Comparison of ENCODE assay signal across 17 cellular contexts in the genomic region with DNA sequence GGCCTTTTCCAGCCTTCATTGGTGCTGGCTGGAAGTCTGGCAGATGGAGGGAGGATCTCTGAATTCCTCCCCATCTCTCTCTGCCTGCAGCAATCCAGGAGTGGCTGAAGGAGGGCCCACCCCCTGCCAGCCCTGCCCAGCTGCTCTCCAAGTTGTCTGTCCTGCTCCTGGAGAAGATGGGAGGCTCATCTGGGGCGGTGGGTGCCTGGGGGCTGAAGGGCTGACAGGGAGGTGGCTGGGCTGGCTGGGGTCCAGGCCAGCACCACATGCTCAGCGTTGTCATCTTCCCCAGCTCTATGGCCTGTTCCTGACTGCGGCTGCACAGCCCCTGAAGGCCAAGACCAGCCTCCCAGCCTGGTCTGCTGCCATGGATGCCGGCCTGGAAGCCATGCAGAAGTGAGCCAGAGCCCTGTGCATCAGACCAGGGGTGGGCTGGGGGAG. TPM values are rescaled to one million over a fixed set of nuclear protein-coding genes. Genes with fewer than 3 reads are reported as not detected.
DNase-seq lines count a peak whose midpoint lies in the region; ATAC-seq, FAIRE-seq and TF ChIP-seq lines count a peak whose summit lies in the region.
"Had no signal": no experiment of that assay in that cellular context is flagged by ENCODE, and none has a peak within 500 bp of the region (broad histone marks: within the 10 kb centered on the region; RNA-seq: fewer than 3 reads in every experiment).

No MANE protein-coding gene starts in this region.

- intact Hi-C loops in HepG2 (cut with micrococcal nuclease; ENCODE audit: unreplicated experiment) = no loop called here
- intact Hi-C loops in right lobe of liver (cut with DNase I) = no loop called here

- H3K4me3 ChIP-seq in HepG2 (replicated peaks in 1 of 3; ENCODE audit: insufficient read depth in 1 of 3, low read depth in 2 of 3, low read length in 3 of 3) = no peak overlapping the region
- no peak overlapping the region for H3K4me3 ChIP-seq in right lobe of liver
- H3K4me3 ChIP-seq in mesendoderm (ENCODE audit: low read length) = no peak overlapping the region
- H3K4me3 ChIP-seq: left ventricle myocardium inferior had no signal

- CTCF ChIA-PET in HepG2 (lab: Yijun Ruan, JAX; ENCODE audit: low intra/inter-chr PET ratio, low total read pairs) = no interaction called here

- peaks cover 20% of the 10 kb centered on the region for H3K36me3 Mint-ChIP-seq in activated T-helper 17 cell treated with anti-CD3 and anti-CD28 coated beads, Interleukin-2, amount 50 U/mL, for 72 hours (ENCODE audit: low read depth)

- H3K9me3 ChIP-seq in HepG2 (ENCODE audit: low read length) (no peaks in the 10 kb centered on the region), right lobe of liver (no peaks in the 10 kb centered on the region)
- H3K9me3 ChIP-seq: left ventricle myocardium inferior had no signal

- H3K56ac ChIP-seq in mesendoderm (ENCODE audit: low read length) = no peak overlapping the region

- TF ChIP-seq CTCF in HepG2 (CRISPR knock-in tag; IDR thresholded peaks at IDR 0.05) (no peak), right lobe of liver (IDR thresholded peaks at IDR 0.05) (no peak)

- H3K4ac ChIP-seq in mesendoderm (ENCODE audit: low read depth, low read length) = no peak overlapping the region

- no peaks in the 10 kb centered on the region for H3K9me3 Mint-ChIP-seq in activated T-helper 17 cell treated with anti-CD3 and anti-CD28 coated beads, Interleukin-2, amount 50 U/mL, for 72 hours
- H3K9me3 Mint-ChIP-seq: activated T-cell treated with anti-CD3 and anti-CD28 coated beads, Interleukin-2, amount 50 U/mL, for 4 hours; nephron; T-helper 1 cell treated with Interleukin-12 subunit alpha and Interleukin-12 subunit beta and Interleukin-4 antibody, amounts not matched to agents 30 μg/mL and 1 μg/mL, for 36 hours had no signal

- no peak for FAIRE-seq in HepG2 (lab: Jason Lieb, UNC)
- FAIRE-seq: RCC 7860, small intestine had no signal

- ATAC-seq in HepG2 (no peak), right lobe of liver (no peak), GM21360 (IDR thresholded peaks at IDR 0.05; ENCODE audit: unreplicated experiment) (no peak), GM21529 (IDR thresholded peaks at IDR 0.05; ENCODE audit: unreplicated experiment) (no peak), GM18498 (IDR thresholded peaks at IDR 0.05; ENCODE audit: unreplicated experiment) (no peak)
- ATAC-seq in activated T-helper 17 cell treated with anti-CD3 and anti-CD28 coated beads, Interleukin-2, amount 50 U/mL, for 72 hours (replicated peaks) = no peak
- ATAC-seq: activated T-cell treated with anti-CD3 and anti-CD28 coated beads, Interleukin-2, amount 50 U/mL, for 4 hours had no signal

- H3K27ac ChIP-seq in HepG2 (ENCODE audit: extremely low read length, insufficient read depth, low read length) (no peak overlapping the region), right lobe of liver (no peak overlapping the region), mesendoderm (ENCODE audit: low read depth, low read length) (no peak overlapping the region)
- H3K27ac ChIP-seq: left ventricle myocardium inferior had no signal

- H3K9ac ChIP-seq in HepG2 (ENCODE audit: insufficient read depth, low read depth, low read length) (no peak overlapping the region), mesendoderm (ENCODE audit: low read length) (no peak overlapping the region)

- H3K27me3 Mint-ChIP-seq in activated T-helper 17 cell treated with anti-CD3 and anti-CD28 coated beads, Interleukin-2, amount 50 U/mL, for 72 hours = no peaks in the 10 kb centered on the region

- H2AK5ac ChIP-seq in mesendoderm (ENCODE audit: low read length) = no peak overlapping the region

- H3K4me1 ChIP-seq in HepG2 (ENCODE audit: insufficient read depth, low read length) (no peaks in the 10 kb centered on the region), right lobe of liver (peaks cover 0 to 8% (median 0%) of the 10 kb centered on the region in 4 donors), mesendoderm (ENCODE audit: control insufficient read depth, low read depth, low read length) (no peaks in the 10 kb centered on the region)
- H3K4me1 ChIP-seq: left ventricle myocardium inferior had no signal

- H3K79me2 ChIP-seq in HepG2 (ENCODE audit: insufficient read depth, low read length) (no peaks in the 10 kb centered on the region), mesendoderm (ENCODE audit: control insufficient read depth, insufficient read depth, low read length) (no peaks in the 10 kb centered on the region)

- no peak; a peak in 1 of 4 replicates for TF ChIP-seq POLR2A in HepG2 (IDR thresholded peaks at IDR 0.05; ENCODE audit: insufficient read depth in 1 of 2, low read depth in 2 of 2, low read length in 2 of 2)
- TF ChIP-seq POLR2A in right lobe of liver (IDR thresholded peaks at IDR 0.05) = no peak

- TF ChIP-seq EP300 in HepG2 (IDR thresholded peaks at IDR 0.05; ENCODE audit: low read depth in 2 of 2, low read length in 2 of 2) (no peak), HepG2 (CRISPR knock-in tag; IDR thresholded peaks at IDR 0.05; ENCODE audit: borderline replicate concordance) (no peak)

- no peak overlapping the region for H4K8ac ChIP-seq in mesendoderm (ENCODE audit: low read depth, low read length)

- no peak overlapping the region for H2AFZ ChIP-seq in HepG2 (ENCODE audit: low read length)

- H3K79me1 ChIP-seq in mesendoderm (ENCODE audit: low read length) = no peaks in the 10 kb centered on the region

- no peak overlapping the region for H2BK15ac ChIP-seq in mesendoderm (replicated peaks; ENCODE audit: low read depth)

- H3K23ac ChIP-seq in mesendoderm (ENCODE audit: low read length) = no peak overlapping the region

- peaks cover 7% of the 10 kb centered on the region; the same call in 1 of the 2 replicates for H4K20me1 ChIP-seq in HepG2 (ENCODE audit: insufficient read depth, low read length)

- H3K27me3 ChIP-seq in HepG2 (ENCODE audit: control insufficient read depth in 1 of 2, insufficient read depth in 2 of 2, low read length in 2 of 2) (no peaks in the 10 kb centered on the region), right lobe of liver (no peaks in the 10 kb centered on the region), mesendoderm (ENCODE audit: insufficient read depth, low read length, poor library complexity) (no peaks in the 10 kb centered on the region)

- TF ChIP-seq RAD21 in HepG2 (CRISPR knock-in tag; IDR thresholded peaks at IDR 0.05) = no peak

- H3K4me3 Mint-ChIP-seq in activated T-helper 17 cell treated with anti-CD3 and anti-CD28 coated beads, Interleukin-2, amount 50 U/mL, for 72 hours = no peak overlapping the region
- H3K4me3 Mint-ChIP-seq: activated T-cell treated with anti-CD3 and anti-CD28 coated beads, Interleukin-2, amount 50 U/mL, for 4 hours; nephron; T-helper 1 cell treated with Interleukin-12 subunit alpha and Interleukin-12 subunit beta and Interleukin-4 antibody, amounts not matched to agents 30 μg/mL and 1 μg/mL, for 36 hours had no signal

- peak overlapping the region; percentile 44 for H3K27ac Mint-ChIP-seq in activated T-helper 17 cell treated with anti-CD3 and anti-CD28 coated beads, Interleukin-2, amount 50 U/mL, for 72 hours
- H3K27ac Mint-ChIP-seq: T-helper 1 cell treated with Interleukin-12 subunit alpha and Interleukin-12 subunit beta and Interleukin-4 antibody, amounts not matched to agents 30 μg/mL and 1 μg/mL, for 36 hours had no signal

- no peak overlapping the region for H2BK120ac ChIP-seq in mesendoderm (ENCODE audit: low read depth, low read length)

- no peak overlapping the region for H3K4me2 ChIP-seq in HepG2 (ENCODE audit: low read depth, low read length)
- H3K4me2 ChIP-seq in mesendoderm (ENCODE audit: low read length) = no peak overlapping the region

- no peak overlapping the region for H3K18ac ChIP-seq in mesendoderm (ENCODE audit: low read length)

- no TSS peak for BruUV-seq in HepG2 (replicated peaks; lab: Mats Ljungman, UMichigan)

- DNase-seq in HepG2 (ENCODE audit: low spot score) (no peak), right lobe of liver (no peak), mesendoderm (peak; percentile 19), NCI-H1417 treated with DMSO at 0.1 percent for 48 hours (lab: John Stamatoyannopoulos, UW) (no peak)
- DNase-seq: ACHN; activated CD4-positive, alpha-beta T cell treated with anti-CD3 and anti-CD28 coated beads for 48 hours; activated T-cell treated with anti-CD3 and anti-CD28 coated beads, Interleukin-2, amount 50 U/mL, for 4 hours; hypothalamus; left ventricle myocardium inferior; small intestine had no signal

- WGBS in HepG2 (ENCODE audit: low lambda C conversion rate) = no CpG with 5 or more reads among the region's 4 CpGs
- no CpG with 5 or more reads among the region's 4 CpGs for WGBS in right lobe of liver (ENCODE audit: insufficient coverage, low coverage, low lambda C conversion rate, missing lambda C conversion rate)
- WGBS in mesendoderm (ENCODE audit: extremely low coverage, insufficient coverage, low lambda C conversion rate) = no CpG with 5 or more reads among the region's 4 CpGs

- no peak overlapping the region for H2BK5ac ChIP-seq in mesendoderm (ENCODE audit: low read length)

- POLR2A ChIA-PET in HepG2 (lab: Yijun Ruan, JAX) = interaction anchor here (1.0 to 1.1 kb wide), 2 partner anchors 9 to 11 kb away, joined by 3 read pairs; no protein-coding TSS in a partner anchor

- H4K5ac ChIP-seq in mesendoderm (ENCODE audit: low read length) = no peak overlapping the region

- in situ Hi-C loops in HepG2 (cut with HindIII; ENCODE audit: extremely low pct_ligation_motif_present, low pct_unique_long_range_greater_than_20kb) = no loop called here

- H3K4me1 Mint-ChIP-seq in activated T-helper 17 cell treated with anti-CD3 and anti-CD28 coated beads, Interleukin-2, amount 50 U/mL, for 72 hours = no peaks in the 10 kb centered on the region

- peaks cover 45 to 66% of the 10 kb centered on the region in 2 experiments for H3K36me3 ChIP-seq in HepG2 (replicated peaks in 1 of 2; ENCODE audit: control insufficient read depth in 1 of 2, insufficient read depth in 2 of 2, low read length in 2 of 2)
- H3K36me3 ChIP-seq in right lobe of liver = peaks cover 0 to 34% (median 13%) of the 10 kb centered on the region in 4 donors
- H3K36me3 ChIP-seq in mesendoderm (ENCODE audit: control insufficient read depth, insufficient read depth, low read length) = peaks cover 3% of the 10 kb centered on the region

RNA-seq across cellular contexts. Expression of gene TKFC, which starts 12.2 kb away (rescaled TPM):
- 173 and 197 TPM in 2 replicates for total RNA-seq in HepG2 (2016; rRNA removed; fragmentation: Illumina TruSeq; extraction: Trizol)
- total RNA-seq in HepG2 (2016; cell fraction: cytosol; rRNA removed; fragmentation: Illumina TruSeq; extraction: Trizol; ENCODE audit: low read depth) = 25.7 and 34.7 TPM in 2 replicates
- total RNA-seq in HepG2 (2016; cell fraction: insoluble cytoplasmic fraction; rRNA removed; fragmentation: Illumina TruSeq; extraction: Trizol) = 152 and 194 TPM in 2 replicates
- 38.7 and 39.8 TPM in 2 replicates for total RNA-seq in HepG2 (2016; cell fraction: membrane; rRNA removed; fragmentation: Illumina TruSeq; extraction: Trizol)
- 130 and 153 TPM in 2 replicates for total RNA-seq in HepG2 (2016; cell fraction: nucleus; rRNA removed; fragmentation: Illumina TruSeq; extraction: Trizol)
- polyA plus RNA-seq in HepG2 (2011; rRNA removed) = 147 and 237 TPM in 2 replicates
- polyA plus RNA-seq in HepG2 (2011; cell fraction: cytosol; rRNA removed) = 67.4 and 90.7 TPM in 2 replicates
- 653 and 783 TPM in 2 replicates for polyA plus RNA-seq in HepG2 (2011; cell fraction: nucleus; rRNA removed)
- polyA plus RNA-seq in HepG2 (2012) = 226 and 325 TPM in 2 replicates
- polyA plus RNA-seq in HepG2 (2016; cell fraction: cytosol; fragmentation: Illumina TruSeq; extraction: Trizol; ENCODE audit: low read depth) = 15.1 and 18.3 TPM in 2 replicates
- 134 and 173 TPM in 2 replicates for polyA plus RNA-seq in HepG2 (2016; cell fraction: insoluble cytoplasmic fraction; fragmentation: Illumina TruSeq; extraction: Trizol; ENCODE audit: low read depth)
- polyA plus RNA-seq in HepG2 (2016; cell fraction: membrane; fragmentation: Illumina TruSeq; extraction: Trizol; ENCODE audit: low read depth) = 31.3 and 33.9 TPM in 2 replicates
- 236 and 246 TPM in 2 replicates for polyA plus RNA-seq in HepG2 (2016; cell fraction: nucleus; fragmentation: Illumina TruSeq; extraction: Trizol; ENCODE audit: insufficient read depth, low read depth)
- polyA minus RNA-seq in HepG2 (2011; rRNA and poly(A)+ RNA removed; ENCODE audit: low replicate concordance) = 121 and 450 TPM in 2 replicates
- 129 and 149 TPM in 2 replicates for polyA minus RNA-seq in HepG2 (2011; cell fraction: cytosol; rRNA and poly(A)+ RNA removed)
- polyA minus RNA-seq in HepG2 (2011; cell fraction: nucleus; rRNA and poly(A)+ RNA removed) = 181 and 214 TPM in 2 replicates
- total RNA-seq in right lobe of liver = 100 to 1,000 TPM in 4 of 6 experiments, 10 to 100 TPM in 2; 36.6 to 216 (median 124) TPM
- total RNA-seq in activated T-helper 17 cell treated with anti-CD3 and anti-CD28 coated beads, Interleukin-2, amount 50 U/mL, for 72 hours = 10 to 100 TPM; 32.6 to 32.9 TPM
- polyA plus RNA-seq in mesendoderm (2013, experiment 1 of 2) = 17.3 TPM
- polyA plus RNA-seq in mesendoderm (2013, experiment 2 of 2) = 16.9 TPM

RNA-seq across cellular contexts. Expression of gene DDB1, which starts 12.3 kb away (rescaled TPM):
- total RNA-seq in HepG2 (2016; rRNA removed; fragmentation: Illumina TruSeq; extraction: Trizol) (266 and 292 TPM in 2 replicates), right lobe of liver (10 to 100 TPM; 70.9 to 94.5 (median 83.9) TPM)
- 44.8 and 45.1 TPM in 2 replicates for total RNA-seq in HepG2 (2016; cell fraction: cytosol; rRNA removed; fragmentation: Illumina TruSeq; extraction: Trizol; ENCODE audit: low read depth)
- total RNA-seq in HepG2 (2016; cell fraction: insoluble cytoplasmic fraction; rRNA removed; fragmentation: Illumina TruSeq; extraction: Trizol) = 272 and 286 TPM in 2 replicates
- 67.0 and 70.3 TPM in 2 replicates for total RNA-seq in HepG2 (2016; cell fraction: membrane; rRNA removed; fragmentation: Illumina TruSeq; extraction: Trizol)
- 147 and 162 TPM in 2 replicates for total RNA-seq in HepG2 (2016; cell fraction: nucleus; rRNA removed; fragmentation: Illumina TruSeq; extraction: Trizol)
- 175 and 217 TPM in 2 replicates for polyA plus RNA-seq in HepG2 (2011; rRNA removed)
- polyA plus RNA-seq in HepG2 (2011; cell fraction: cytosol; rRNA removed) = 205 and 216 TPM in 2 replicates
- polyA plus RNA-seq in HepG2 (2011; cell fraction: nucleus; rRNA removed) = 144 and 152 TPM in 2 replicates
- polyA plus RNA-seq in HepG2 (2012) = 123 and 153 TPM in 2 replicates
- polyA plus RNA-seq in HepG2 (2016; cell fraction: cytosol; fragmentation: Illumina TruSeq; extraction: Trizol; ENCODE audit: low read depth) = 13.5 and 15.8 TPM in 2 replicates
- 239 and 252 TPM in 2 replicates for polyA plus RNA-seq in HepG2 (2016; cell fraction: insoluble cytoplasmic fraction; fragmentation: Illumina TruSeq; extraction: Trizol; ENCODE audit: low read depth)
- polyA plus RNA-seq in HepG2 (2016; cell fraction: membrane; fragmentation: Illumina TruSeq; extraction: Trizol; ENCODE audit: low read depth) = 34.0 and 38.3 TPM in 2 replicates
- 168 and 174 TPM in 2 replicates for polyA plus RNA-seq in HepG2 (2016; cell fraction: nucleus; fragmentation: Illumina TruSeq; extraction: Trizol; ENCODE audit: insufficient read depth, low read depth)
- polyA minus RNA-seq in HepG2 (2011; rRNA and poly(A)+ RNA removed; ENCODE audit: low replicate concordance) = 584 and 611 TPM in 2 replicates
- 276 and 305 TPM in 2 replicates for polyA minus RNA-seq in HepG2 (2011; cell fraction: cytosol; rRNA and poly(A)+ RNA removed)
- 187 and 203 TPM in 2 replicates for polyA minus RNA-seq in HepG2 (2011; cell fraction: nucleus; rRNA and poly(A)+ RNA removed)
- 100 to 1,000 TPM; 211 to 344 TPM for total RNA-seq in activated T-helper 17 cell treated with anti-CD3 and anti-CD28 coated beads, Interleukin-2, amount 50 U/mL, for 72 hours
- polyA plus RNA-seq in mesendoderm (2013, experiment 1 of 2) = 111 TPM
- polyA plus RNA-seq in mesendoderm (2013, experiment 2 of 2) = 111 TPM

RNA-seq across cellular contexts. Expression of gene CYB561A3, which starts 16.5 kb away (rescaled TPM):
- total RNA-seq in HepG2 (2016; rRNA removed; fragmentation: Illumina TruSeq; extraction: Trizol) = 11.5 and 14.9 TPM in 2 replicates
- 5.6 and 5.9 TPM in 2 replicates for total RNA-seq in HepG2 (2016; cell fraction: cytosol; rRNA removed; fragmentation: Illumina TruSeq; extraction: Trizol; ENCODE audit: low read depth)
- total RNA-seq in HepG2 (2016; cell fraction: insoluble cytoplasmic fraction; rRNA removed; fragmentation: Illumina TruSeq; extraction: Trizol) = 11.8 and 15.0 TPM in 2 replicates
- 15.7 and 17.1 TPM in 2 replicates for total RNA-seq in HepG2 (2016; cell fraction: membrane; rRNA removed; fragmentation: Illumina TruSeq; extraction: Trizol)
- 11.9 and 12.4 TPM in 2 replicates for total RNA-seq in HepG2 (2016; cell fraction: nucleus; rRNA removed; fragmentation: Illumina TruSeq; extraction: Trizol)
- polyA plus RNA-seq in HepG2 (2011; rRNA removed) = 11.4 and 14.7 TPM in 2 replicates
- polyA plus RNA-seq in HepG2 (2011; cell fraction: cytosol; rRNA removed) = 19.7 and 21.5 TPM in 2 replicates
- polyA plus RNA-seq in HepG2 (2011; cell fraction: nucleus; rRNA removed) = 30.1 and 37.5 TPM in 2 replicates
- 10.9 and 13.2 TPM in 2 replicates for polyA plus RNA-seq in HepG2 (2012)
- 4.6 and 6.4 TPM in 2 replicates for polyA plus RNA-seq in HepG2 (2016; cell fraction: cytosol; fragmentation: Illumina TruSeq; extraction: Trizol; ENCODE audit: low read depth)
- 8.9 and 11.0 TPM in 2 replicates for polyA plus RNA-seq in HepG2 (2016; cell fraction: insoluble cytoplasmic fraction; fragmentation: Illumina TruSeq; extraction: Trizol; ENCODE audit: low read depth)
- 11.1 and 11.3 TPM in 2 replicates for polyA plus RNA-seq in HepG2 (2016; cell fraction: membrane; fragmentation: Illumina TruSeq; extraction: Trizol; ENCODE audit: low read depth)
- polyA plus RNA-seq in HepG2 (2016; cell fraction: nucleus; fragmentation: Illumina TruSeq; extraction: Trizol; ENCODE audit: insufficient read depth, low read depth) = 20.3 and 20.7 TPM in 2 replicates
- polyA minus RNA-seq in HepG2 (2011; rRNA and poly(A)+ RNA removed; ENCODE audit: low replicate concordance) = 41.4 and 173 TPM in 2 replicates
- 4.7 and 8.0 TPM in 2 replicates for polyA minus RNA-seq in HepG2 (2011; cell fraction: cytosol; rRNA and poly(A)+ RNA removed)
- 9.4 and 9.7 TPM in 2 replicates for polyA minus RNA-seq in HepG2 (2011; cell fraction: nucleus; rRNA and poly(A)+ RNA removed)
- 10 to 100 TPM; 25.6 to 41.8 (median 35.2) TPM for total RNA-seq in right lobe of liver
- 10 to 100 TPM; 46.5 to 62.3 TPM for total RNA-seq in activated T-helper 17 cell treated with anti-CD3 and anti-CD28 coated beads, Interleukin-2, amount 50 U/mL, for 72 hours
- 12.7 TPM for polyA plus RNA-seq in mesendoderm (2013, experiment 1 of 2)
- polyA plus RNA-seq in mesendoderm (2013, experiment 2 of 2) = 13.1 TPM

RNA-seq across cellular contexts. Expression of gene TMEM138, which starts 17.0 kb away (rescaled TPM):
- 29.7 and 43.5 TPM in 2 replicates for total RNA-seq in HepG2 (2016; rRNA removed; fragmentation: Illumina TruSeq; extraction: Trizol)
- 51.3 and 54.5 TPM in 2 replicates for total RNA-seq in HepG2 (2016; cell fraction: cytosol; rRNA removed; fragmentation: Illumina TruSeq; extraction: Trizol; ENCODE audit: low read depth)
- 30.1 and 40.0 TPM in 2 replicates for total RNA-seq in HepG2 (2016; cell fraction: insoluble cytoplasmic fraction; rRNA removed; fragmentation: Illumina TruSeq; extraction: Trizol)
- total RNA-seq in HepG2 (2016; cell fraction: membrane; rRNA removed; fragmentation: Illumina TruSeq; extraction: Trizol) = 36.1 and 36.5 TPM in 2 replicates
- 41.2 and 47.0 TPM in 2 replicates for total RNA-seq in HepG2 (2016; cell fraction: nucleus; rRNA removed; fragmentation: Illumina TruSeq; extraction: Trizol)
- polyA plus RNA-seq in HepG2 (2011; rRNA removed) = 51.0 and 61.0 TPM in 2 replicates
- 21.8 and 35.0 TPM in 2 replicates for polyA plus RNA-seq in HepG2 (2011; cell fraction: cytosol; rRNA removed)
- 63.4 and 76.1 TPM in 2 replicates for polyA plus RNA-seq in HepG2 (2011; cell fraction: nucleus; rRNA removed)
- polyA plus RNA-seq in HepG2 (2012) = 17.6 and 19.2 TPM in 2 replicates
- polyA plus RNA-seq in HepG2 (2016; cell fraction: cytosol; fragmentation: Illumina TruSeq; extraction: Trizol; ENCODE audit: low read depth) = 15.5 and 18.0 TPM in 2 replicates
- 42.8 and 45.1 TPM in 2 replicates for polyA plus RNA-seq in HepG2 (2016; cell fraction: insoluble cytoplasmic fraction; fragmentation: Illumina TruSeq; extraction: Trizol; ENCODE audit: low read depth)
- 24.2 and 30.4 TPM in 2 replicates for polyA plus RNA-seq in HepG2 (2016; cell fraction: membrane; fragmentation: Illumina TruSeq; extraction: Trizol; ENCODE audit: low read depth)
- polyA plus RNA-seq in HepG2 (2016; cell fraction: nucleus; fragmentation: Illumina TruSeq; extraction: Trizol; ENCODE audit: insufficient read depth, low read depth) = 85.3 and 100 TPM in 2 replicates
- 50.4 and 173 TPM in 2 replicates for polyA minus RNA-seq in HepG2 (2011; rRNA and poly(A)+ RNA removed; ENCODE audit: low replicate concordance)
- 9.5 and 9.6 TPM in 2 replicates for polyA minus RNA-seq in HepG2 (2011; cell fraction: cytosol; rRNA and poly(A)+ RNA removed)
- polyA minus RNA-seq in HepG2 (2011; cell fraction: nucleus; rRNA and poly(A)+ RNA removed) = 41.6 and 57.1 TPM in 2 replicates
- total RNA-seq in right lobe of liver = 10 to 100 TPM; 18.2 to 41.0 (median 26.4) TPM
- 10 to 100 TPM; 30.6 to 47.9 TPM for total RNA-seq in activated T-helper 17 cell treated with anti-CD3 and anti-CD28 coated beads, Interleukin-2, amount 50 U/mL, for 72 hours
- polyA plus RNA-seq in mesendoderm (2013, experiment 1 of 2) = 52.8 TPM
- polyA plus RNA-seq in mesendoderm (2013, experiment 2 of 2) = 51.4 TPM

RNA-seq across cellular contexts. Expression of gene TMEM216, which starts 47.2 kb away (rescaled TPM):
- total RNA-seq in HepG2 (2016; rRNA removed; fragmentation: Illumina TruSeq; extraction: Trizol) (25.2 and 25.4 TPM in 2 replicates), right lobe of liver (1 to 10 TPM; 1.7 to 3.9 (median 2.0) TPM)
- total RNA-seq in HepG2 (2016; cell fraction: cytosol; rRNA removed; fragmentation: Illumina TruSeq; extraction: Trizol; ENCODE audit: low read depth) = 33.0 and 38.9 TPM in 2 replicates
- total RNA-seq in HepG2 (2016; cell fraction: insoluble cytoplasmic fraction; rRNA removed; fragmentation: Illumina TruSeq; extraction: Trizol) = 23.9 and 27.8 TPM in 2 replicates
- 43.9 and 52.8 TPM in 2 replicates for total RNA-seq in HepG2 (2016; cell fraction: membrane; rRNA removed; fragmentation: Illumina TruSeq; extraction: Trizol)
- 15.8 and 17.5 TPM in 2 replicates for total RNA-seq in HepG2 (2016; cell fraction: nucleus; rRNA removed; fragmentation: Illumina TruSeq; extraction: Trizol)
- polyA plus RNA-seq in HepG2 (2011; rRNA removed) = 53.7 and 60.1 TPM in 2 replicates
- polyA plus RNA-seq in HepG2 (2011; cell fraction: cytosol; rRNA removed) = 44.7 and 56.5 TPM in 2 replicates
- 20.0 and 25.6 TPM in 2 replicates for polyA plus RNA-seq in HepG2 (2011; cell fraction: nucleus; rRNA removed)
- 17.5 and 21.3 TPM in 2 replicates for polyA plus RNA-seq in HepG2 (2012)
- polyA plus RNA-seq in HepG2 (2016; cell fraction: cytosol; fragmentation: Illumina TruSeq; extraction: Trizol; ENCODE audit: low read depth) = 45.4 and 52.3 TPM in 2 replicates
- 31.2 and 31.8 TPM in 2 replicates for polyA plus RNA-seq in HepG2 (2016; cell fraction: insoluble cytoplasmic fraction; fragmentation: Illumina TruSeq; extraction: Trizol; ENCODE audit: low read depth)
- 53.1 and 57.7 TPM in 2 replicates for polyA plus RNA-seq in HepG2 (2016; cell fraction: membrane; fragmentation: Illumina TruSeq; extraction: Trizol; ENCODE audit: low read depth)
- polyA plus RNA-seq in HepG2 (2016; cell fraction: nucleus; fragmentation: Illumina TruSeq; extraction: Trizol; ENCODE audit: insufficient read depth, low read depth) = 33.0 and 35.6 TPM in 2 replicates
- polyA minus RNA-seq in HepG2 (2011; rRNA and poly(A)+ RNA removed; ENCODE audit: low replicate concordance) = 13.9 and 44.9 TPM in 2 replicates
- 11.1 and 12.6 TPM in 2 replicates for polyA minus RNA-seq in HepG2 (2011; cell fraction: cytosol; rRNA and poly(A)+ RNA removed)
- 11.3 and 19.4 TPM in 2 replicates for polyA minus RNA-seq in HepG2 (2011; cell fraction: nucleus; rRNA and poly(A)+ RNA removed)
- 10 to 100 TPM; 12.1 to 12.8 TPM for total RNA-seq in activated T-helper 17 cell treated with anti-CD3 and anti-CD28 coated beads, Interleukin-2, amount 50 U/mL, for 72 hours
- 41.8 TPM for polyA plus RNA-seq in mesendoderm (2013, experiment 1 of 2)
- 41.4 TPM for polyA plus RNA-seq in mesendoderm (2013, experiment 2 of 2)
